Comparison of ENCODE assay signal across 20 cellular contexts in genomic region chr1:203511513-203511912, GRCh38. TPM values are rescaled to one million over a fixed set of nuclear protein-coding genes. Genes with fewer than 3 reads are reported as not detected.
DNase-seq lines count a peak whose midpoint lies in the region; ATAC-seq and TF ChIP-seq lines count a peak whose summit lies in the region.
"Had no signal": no experiment of that assay in that cellular context is flagged by ENCODE, and none has a peak within 500 bp of the region (broad histone marks: within the 10 kb centered on the region; RNA-seq: fewer than 3 reads in every experiment).

No MANE protein-coding gene starts in this region.

- H3K9me3 ChIP-seq in heart right ventricle: no peaks in the 10 kb centered on the region
- H3K9me3 ChIP-seq in endodermal cell (ENCODE audit: control insufficient read depth, low read length): no peaks in the 10 kb centered on the region

- H3K27me3 Mint-ChIP-seq in endodermal cell (ENCODE audit: insufficient read depth): peaks cover 20% of the 10 kb centered on the region
- H3K27me3 Mint-ChIP-seq in nephron (ENCODE audit: low read depth): peaks cover 20% of the 10 kb centered on the region
- no peaks in the 10 kb centered on the region for H3K27me3 Mint-ChIP-seq in activated T-cell treated with anti-CD3 and anti-CD28 coated beads, Interleukin-2, amount 50 U/mL, for 72 hours (ENCODE audit: low read depth)

- H3K36me3 ChIP-seq in heart right ventricle: no peaks in the 10 kb centered on the region
- H3K36me3 ChIP-seq in endodermal cell (ENCODE audit: control insufficient read depth, insufficient read depth, low read length): no peaks in the 10 kb centered on the region

- H3K4me3 ChIP-seq in heart right ventricle: no peak overlapping the region
- H3K4me3 ChIP-seq in endodermal cell (ENCODE audit: low read length): no peak overlapping the region
- H3K4me3 ChIP-seq: lung had no signal

- H3K27ac ChIP-seq in heart right ventricle: peak overlapping the region in 9 of 10 donors; percentile 46 to 91 (median 70)
- no peak overlapping the region for H3K27ac ChIP-seq in endodermal cell (ENCODE audit: low read depth, low read length)
- H3K27ac ChIP-seq: VCaP had no signal

- TF ChIP-seq CTCF in heart right ventricle (IDR thresholded peaks at IDR 0.05) (no peak), endodermal cell (conservative IDR thresholded peaks at IDR 0.05) (no peak), nephron (IDR thresholded peaks at IDR 0.05; ENCODE audit: unreplicated experiment in 3 of 3) (no peak)

- peak in 1 of 2 donors; percentile 50 for DNase-seq in heart right ventricle
- DNase-seq in Right ventricle myocardium inferior (ENCODE audit: missing footprints): no peak
- DNase-seq in endodermal cell: peak; percentile 49
- no peak for DNase-seq in DMS 273 treated with DMSO at 0.1 percent for 48 hours (lab: John Stamatoyannopoulos, UW)
- no peak for DNase-seq in activated T-cell treated with anti-CD3 and anti-CD28 coated beads, Interleukin-2, amount 50 U/mL, for 72 hours
- DNase-seq in activated CD4-positive, alpha-beta T cell treated with anti-CD3 and anti-CD28 coated beads for 4 hours: no peak
- DNase-seq: activated CD4-positive, alpha-beta memory T cell treated with anti-CD3 and anti-CD28 coated beads, Interleukin-2, amount 10 ng/mL, durations not matched to agents 7 days and 5 days; activated T-cell treated with anti-CD3 and anti-CD28 coated beads, Interleukin-2, amount 50 U/mL, for 1 hour; NCI-H1436 treated with DMSO at 0.1 percent for 48 hours; nephron progenitor cell; T-helper 1 cell had no signal

- no peak overlapping the region for H3K9ac ChIP-seq in endodermal cell (ENCODE audit: extremely low read depth, low read length, poor library complexity, severe bottlenecking)

- ATAC-seq in heart right ventricle (peak; percentile 10 to 68 (median 55)), Right ventricle myocardium inferior (no peak), GM21515 (IDR thresholded peaks at IDR 0.05; ENCODE audit: unreplicated experiment) (no peak)
- ATAC-seq in activated T-cell treated with anti-CD3 and anti-CD28 coated beads, Interleukin-2, amount 50 U/mL, for 72 hours (replicated peaks in 1 of 2): no peak

- 67 to 76% methylated on average over 6 of the region's 6 CpGs for WGBS in heart right ventricle, 2 donors
- 85 to 87% methylated on average over 6 of the region's 6 CpGs for WGBS in endodermal cell (ENCODE audit: insufficient coverage in 1 of 2, insufficient read length in 1 of 2), 2 experiments

- H3K9me3 Mint-ChIP-seq in endodermal cell (no peaks in the 10 kb centered on the region), nephron (no peaks in the 10 kb centered on the region)
- no peaks in the 10 kb centered on the region for H3K9me3 Mint-ChIP-seq in activated T-cell treated with anti-CD3 and anti-CD28 coated beads, Interleukin-2, amount 50 U/mL, for 72 hours
- H3K9me3 Mint-ChIP-seq: activated CD4-positive, alpha-beta memory T cell treated with anti-CD3 and anti-CD28 coated beads, Interleukin-2, amount 10 ng/mL, durations not matched to agents 7 days and 5 days; dendritic cell treated with granulocyte-macrophage colony-stimulating factor and Interleukin-4, amounts not matched to agents 40 ng/mL and 50 ng/mL, for 4 days; nephron progenitor cell had no signal

- H3K27me3 ChIP-seq in heart right ventricle (no peaks in the 10 kb centered on the region), endodermal cell (ENCODE audit: control insufficient read depth, insufficient read depth, low read length, poor library complexity, severe bottlenecking) (peaks cover 3% of the 10 kb centered on the region)

- peaks cover 31 to 82% (median 56%) of the 10 kb centered on the region in 9 donors for H3K4me1 ChIP-seq in heart right ventricle
- peaks cover 20% of the 10 kb centered on the region for H3K4me1 ChIP-seq in endodermal cell (ENCODE audit: control insufficient read depth, insufficient read depth, low read length)

- H3K36me3 Mint-ChIP-seq in endodermal cell (ENCODE audit: low read depth) (no peaks in the 10 kb centered on the region), nephron (ENCODE audit: low read depth) (no peaks in the 10 kb centered on the region)
- no peaks in the 10 kb centered on the region for H3K36me3 Mint-ChIP-seq in activated T-cell treated with anti-CD3 and anti-CD28 coated beads, Interleukin-2, amount 50 U/mL, for 72 hours (ENCODE audit: insufficient read depth in 2 of 2)

- H3K27ac Mint-ChIP-seq in endodermal cell (no peak overlapping the region), nephron (peak overlapping the region in 2 of 3 experiments; percentile 69 to 87)
- no peak overlapping the region for H3K27ac Mint-ChIP-seq in activated T-cell treated with anti-CD3 and anti-CD28 coated beads, Interleukin-2, amount 50 U/mL, for 72 hours
- H3K27ac Mint-ChIP-seq: activated CD4-positive, alpha-beta memory T cell treated with anti-CD3 and anti-CD28 coated beads, Interleukin-2, amount 10 ng/mL, durations not matched to agents 7 days and 5 days; dendritic cell treated with granulocyte-macrophage colony-stimulating factor and Interleukin-4, amounts not matched to agents 40 ng/mL and 50 ng/mL, for 4 days; nephron progenitor cell; progenitor cell of endocrine pancreas had no signal

- H3K4me1 Mint-ChIP-seq in endodermal cell: peaks cover 59% of the 10 kb centered on the region
- H3K4me1 Mint-ChIP-seq in nephron: peaks cover 80% of the 10 kb centered on the region
- peaks cover 27% of the 10 kb centered on the region for H3K4me1 Mint-ChIP-seq in activated T-cell treated with anti-CD3 and anti-CD28 coated beads, Interleukin-2, amount 50 U/mL, for 72 hours (ENCODE audit: low read depth)

- intact Hi-C loops in heart right ventricle (cut with DNase I) (loop anchor here in 2 of 10 donors (2.0 to 5.0 kb wide), 2 partner anchors 36 to 115 kb away; partner anchors contain the start of gene ATP2B4 (in 1 of the 2)), Right ventricle myocardium inferior (cut with DNase I) (loop anchor here (2.0 kb wide), 1 partner anchor 117 kb away; no protein-coding TSS in a partner anchor)

- H3K4me3 Mint-ChIP-seq in endodermal cell (no peak overlapping the region), nephron (no peak overlapping the region)
- H3K4me3 Mint-ChIP-seq in activated T-cell treated with anti-CD3 and anti-CD28 coated beads, Interleukin-2, amount 50 U/mL, for 72 hours: no peak overlapping the region
- H3K4me3 Mint-ChIP-seq: activated CD4-positive, alpha-beta memory T cell treated with anti-CD3 and anti-CD28 coated beads, Interleukin-2, amount 10 ng/mL, durations not matched to agents 7 days and 5 days; dendritic cell treated with granulocyte-macrophage colony-stimulating factor and Interleukin-4, amounts not matched to agents 40 ng/mL and 50 ng/mL, for 4 days; nephron progenitor cell had no signal

RNA-seq across cellular contexts. Expression of gene OPTC, which starts 17.6 kb away (rescaled TPM):
- total RNA-seq in heart right ventricle (not detected), Right ventricle myocardium inferior (not detected), endodermal cell (under 1 TPM; 0.26 to 0.42 TPM)
- not detected for polyA plus RNA-seq in heart right ventricle
- 0.53 TPM for polyA plus RNA-seq in endodermal cell (2013, experiment 1 of 2)
- 0.54 TPM for polyA plus RNA-seq in endodermal cell (2013, experiment 2 of 2)
- total RNA-seq in activated T-cell treated with anti-CD3 and anti-CD28 coated beads, Interleukin-2, amount 50 U/mL, for 72 hours: not detected
- total RNA-seq: activated CD4-positive, alpha-beta memory T cell treated with anti-CD3 and anti-CD28 coated beads, Interleukin-2, amount 10 ng/mL, durations not matched to agents 7 days and 5 days; bronchial epithelial cell; Daoy; epithelial cell of proximal tubule; lung; progenitor cell of endocrine pancreas had no signal
- polyA plus RNA-seq: lung had no signal

RNA-seq across cellular contexts. Expression of gene PRELP, which starts 35.9 kb away (rescaled TPM):
- total RNA-seq in heart right ventricle (10 to 100 TPM in 7 of 10 donors, 1 to 10 TPM in 3; 3.3 to 37.1 (median 14.1) TPM), Right ventricle myocardium inferior (27.1 TPM), endodermal cell (1 to 10 TPM in 1 of 2 donors, under 1 TPM in 1; 0.66 to 3.9 TPM)
- 10 to 100 TPM; 15.0 to 15.3 TPM for polyA plus RNA-seq in heart right ventricle
- 3.9 TPM for polyA plus RNA-seq in endodermal cell (2013, experiment 1 of 2)
- 3.7 TPM for polyA plus RNA-seq in endodermal cell (2013, experiment 2 of 2)
- not detected for total RNA-seq in activated T-cell treated with anti-CD3 and anti-CD28 coated beads, Interleukin-2, amount 50 U/mL, for 72 hours
- total RNA-seq: activated CD4-positive, alpha-beta memory T cell treated with anti-CD3 and anti-CD28 coated beads, Interleukin-2, amount 10 ng/mL, durations not matched to agents 7 days and 5 days; bronchial epithelial cell; Daoy; epithelial cell of proximal tubule had no signal

Comparison
In these comparisons a context has a peak if more than half of its experiments do, and no peak if none do; other contexts are left out.
1. ATAC-seq: peak in heart right ventricle (8 of 8); none in Right ventricle myocardium inferior (single experiment), GM21515 (single experiment) and activated T-cell treated with anti-CD3 and anti-CD28 coated beads, Interleukin-2, amount 50 U/mL, for 72 hours (0 of 2).
2. H3K27ac Mint-ChIP-seq: peak in nephron (2 of 3); none in endodermal cell (single experiment) and activated T-cell treated with anti-CD3 and anti-CD28 coated beads, Interleukin-2, amount 50 U/mL, for 72 hours (single experiment).